22 cellular contexts compared by ENCODE assay signal in genomic region chr2:102059151-102059550, GRCh38.
A peak's percentile ranks its signal among the peaks of the same experiment; 100 is the strongest.
DNase-seq lines count a peak whose midpoint lies in the region; ATAC-seq and TF ChIP-seq lines count a peak whose summit lies in the region.
"Had no signal": no experiment of that assay in that cellular context is flagged by ENCODE, and none has a peak within 500 bp of the region (broad histone marks: within the 10 kb centered on the region; RNA-seq: fewer than 3 reads in every experiment).

No MANE protein-coding gene starts in this region.

- H3K4me3 ChIP-seq in AG10803 (ENCODE audit: low read length) (no peak overlapping the region), adrenal gland (no peak overlapping the region), fibroblast of villous mesenchyme (ENCODE audit: low read depth, low read length) (no peak overlapping the region), gastrocnemius medialis (no peak overlapping the region)
- H3K4me3 ChIP-seq: heart right ventricle had no signal

- H3K27me3 ChIP-seq in adrenal gland (no peaks in the 10 kb centered on the region), gastrocnemius medialis (no peaks in the 10 kb centered on the region)
- H3K27me3 ChIP-seq: heart right ventricle had no signal

- TF ChIP-seq CTCF in AG10803 (conservative IDR thresholded peaks at IDR 0.05; ENCODE audit: low read length) (no peak), adrenal gland (IDR thresholded peaks at IDR 0.05) (no peak), fibroblast of villous mesenchyme (IDR thresholded peaks at IDR 0.05; ENCODE audit: insufficient read depth, low read depth, low read length) (no peak), gastrocnemius medialis (IDR thresholded peaks at IDR 0.05 in 4 of 5, conservative IDR thresholded peaks at IDR 0.05 in 1 of 5) (no peak)

- H3K36me3 ChIP-seq in adrenal gland (replicated peaks in 1 of 2) (no peaks in the 10 kb centered on the region), gastrocnemius medialis (no peaks in the 10 kb centered on the region)
- H3K36me3 ChIP-seq: heart right ventricle had no signal

- in situ Hi-C loops in gastrocnemius medialis (cut with MboI; ENCODE audit: low sequenced_read_pairs in 4 of 4): no loop called here

- H3K9me3 ChIP-seq in adrenal gland (replicated peaks in 1 of 3): no peaks in the 10 kb centered on the region
- H3K9me3 ChIP-seq in gastrocnemius medialis: no peaks in the 10 kb centered on the region
- H3K9me3 ChIP-seq: heart right ventricle had no signal

- peak overlapping the region in 3 of 5 donors; percentile 57 to 73 (median 64) for H3K27ac ChIP-seq in adrenal gland
- peak overlapping the region in 1 of 4 donors; percentile 36 for H3K27ac ChIP-seq in gastrocnemius medialis
- H3K27ac ChIP-seq: heart right ventricle had no signal

- intact Hi-C loops in adrenal gland (cut with DNase I): no loop called here
- intact Hi-C loops in gastrocnemius medialis (cut with DNase I; ENCODE audit: low total_unique reads): no loop called here

- TF ChIP-seq POLR2A in adrenal gland (IDR thresholded peaks at IDR 0.05) (no peak), gastrocnemius medialis (IDR thresholded peaks at IDR 0.05) (no peak)

- DNase-seq in AG10803 (ENCODE audit: low read depth) (peak; percentile 72), adrenal gland (peak in 1 of 7 donors; percentile 56), fibroblast of villous mesenchyme (ENCODE audit: low read depth) (peak; percentile 73), gastrocnemius medialis (peak in 1 of 2 donors; percentile 66), NCI-H2196 treated with DMSO at 0.1 percent for 48 hours (lab: John Stamatoyannopoulos, UW; ENCODE audit: unreplicated experiment) (no peak), NCI-H2107 (lab: John Stamatoyannopoulos, UW) (no peak), DMS114 treated with DMSO at 0.1 percent for 48 hours (lab: John Stamatoyannopoulos, UW; ENCODE audit: unreplicated experiment) (no peak), anterior cingulate cortex (lab: John Stamatoyannopoulos, UW) (no peak)
- DNase-seq: ACHN; activated naive CD8-positive, alpha-beta T cell treated with anti-CD3 and anti-CD28 coated beads, Interleukin-2, amount 50 U/mL, for 24 hours; activated T-cell treated with anti-CD3 and anti-CD28 coated beads, Interleukin-2, amount 50 U/mL, for 1 hour; DMS79; GF-D8; heart right ventricle; kidney glomerular epithelial cell; NCI-H1048; NCI-H187 treated with DMSO at 0.1 percent for 48 hours; NCI-H526; right cardiac atrium; SHP77; stimulated activated CD4-positive, alpha-beta T cell treated with anti-CD3 and anti-CD28 coated beads, Interleukin-4, amount 100 ng/mL, for 4 hours had no signal

- 20 to 45% (median 38%) methylated on average over 1 of the region's 1 CpG for WGBS in adrenal gland, 4 donors

- H3K4me1 ChIP-seq in adrenal gland (replicated peaks in 1 of 2) (peaks cover 31 to 47% of the 10 kb centered on the region in 2 donors), gastrocnemius medialis (peaks cover 39 to 47% of the 10 kb centered on the region in 2 donors)

- ATAC-seq in gastrocnemius medialis: peak; percentile 20 to 22
- ATAC-seq: activated naive CD8-positive, alpha-beta T cell treated with anti-CD3 and anti-CD28 coated beads, Interleukin-2, amount 50 U/mL, for 24 hours; heart right ventricle; right cardiac atrium; stimulated activated memory B cell treated with anti-CD40 and anti-IgM and Interleukin-4, amounts not matched to agents 10 μg/mL and 1 μg/mL and 100 μg/mL, for 72 hours had no signal

Comparison
In these comparisons a context has a peak if more than half of its experiments do, and no peak if none do; other contexts are left out.
1. DNase-seq: peak in AG10803 (single experiment) and fibroblast of villous mesenchyme (single experiment); none in NCI-H2196 treated with DMSO at 0.1 percent for 48 hours (single experiment), NCI-H2107 (single experiment), DMS114 treated with DMSO at 0.1 percent for 48 hours (single experiment) and anterior cingulate cortex (0 of 58).